Comparison of ENCODE assay signal across 7 cellular contexts in genomic region chr3:54188176-54188791, GRCh38.
A peak's percentile ranks its signal among the peaks of the same experiment; 100 is the strongest.
DNase-seq lines count a peak whose midpoint lies in the region; ATAC-seq, FAIRE-seq and TF ChIP-seq lines count a peak whose summit lies in the region.

No MANE protein-coding gene starts in this region.

- H3K79me2 ChIP-seq in MM.1S (ENCODE audit: low read length) = no peaks in the 10 kb centered on the region

- no peak overlapping the region for H2AFZ ChIP-seq in MM.1S (ENCODE audit: low read length)

- H3K27me3 ChIP-seq in MM.1S (replicated peaks; ENCODE audit: insufficient read depth, low read length) (no peaks in the 10 kb centered on the region), brain microvascular endothelial cell (replicated peaks) (no peaks in the 10 kb centered on the region)

- H4K20me1 ChIP-seq in MM.1S (ENCODE audit: insufficient read depth, low read length) = no peaks in the 10 kb centered on the region

- H3K4me3 ChIP-seq in MM.1S (ENCODE audit: low read length) (no peak overlapping the region), brain microvascular endothelial cell (ENCODE audit: low read depth, low read length) (no peak overlapping the region)

- H3K36me3 ChIP-seq in MM.1S (replicated peaks; ENCODE audit: insufficient read depth, low read length) (no peaks in the 10 kb centered on the region), brain microvascular endothelial cell (replicated peaks) (no peaks in the 10 kb centered on the region)

- no peaks in the 10 kb centered on the region for H3K9me2 ChIP-seq in MM.1S (replicated peaks; ENCODE audit: insufficient read depth, low read length)

- in situ Hi-C loops in brain microvascular endothelial cell (cut with HindIII; ENCODE audit: low pct_ligation_motif_present, low sequenced_read_pairs) = no loop called here

- H3K27ac ChIP-seq in MM.1S (ENCODE audit: low read length) (no peak overlapping the region), brain microvascular endothelial cell (no peak overlapping the region)

- H3K9ac ChIP-seq in MM.1S (ENCODE audit: low read length) = no peak overlapping the region

- FAIRE-seq in GM12891 (lab: Jason Lieb, UNC) = peak; percentile 9

- ATAC-seq in HG03432 (IDR thresholded peaks at IDR 0.05; ENCODE audit: unreplicated experiment) = no peak
- ATAC-seq in GM21390 (IDR thresholded peaks at IDR 0.05; ENCODE audit: unreplicated experiment) = no peak

- no peak overlapping the region for H3K4me2 ChIP-seq in MM.1S (ENCODE audit: low read depth, low read length)

- DNase-seq in GM12891 (ENCODE audit: insufficient read length, low spot score) (peak; percentile 8), MM.1S (peak; percentile 71), brain microvascular endothelial cell (peak; percentile 27), medulla oblongata (ENCODE audit: extremely low spot score) (peak; percentile 7), DMS153 (lab: John Stamatoyannopoulos, UW) (no peak)

- TF ChIP-seq POLR2A in GM12891 (IDR thresholded peaks at IDR 0.05; ENCODE audit: low read depth, low read length) = no peak

- H3K4me1 ChIP-seq in MM.1S (ENCODE audit: low read length) = no peaks in the 10 kb centered on the region

- H3K9me3 ChIP-seq in MM.1S (replicated peaks; ENCODE audit: insufficient read depth, low read length) = no peaks in the 10 kb centered on the region

- TF ChIP-seq CTCF in MM.1S (IDR thresholded peaks at IDR 0.05; ENCODE audit: low read length) (no peak), brain microvascular endothelial cell (IDR thresholded peaks at IDR 0.05; ENCODE audit: low read depth, low read length, missing control alignments) (no peak)

- H3F3A ChIP-seq in MM.1S (ENCODE audit: insufficient read depth, low read length) = no peaks in the 10 kb centered on the region

TF ChIP-seq in GM12891, 5 proteins besides CTCF, POLR2A, EP300 and RAD21:
- TF ChIP-seq SPI1 (IDR thresholded peaks at IDR 0.05; ENCODE audit: low read depth, low read length) (no peak), TAF1 (IDR thresholded peaks at IDR 0.05; ENCODE audit: low read depth, low read length) (no peak), POU2F2 (IDR thresholded peaks at IDR 0.05; ENCODE audit: low read depth, low read length) (no peak), POLR2AphosphoS5 (IDR thresholded peaks at IDR 0.05; ENCODE audit: low read depth, low read length) (no peak), PAX5 (IDR thresholded peaks at IDR 0.05; ENCODE audit: insufficient read depth, low read length, severe bottlenecking) (no peak)
